ENCODE assay signal across 25 cellular contexts in genomic region chr13:31320946-31321345, GRCh38.
DNase-seq lines count a peak whose midpoint lies in the region; ATAC-seq and TF ChIP-seq lines count a peak whose summit lies in the region.
"Had no signal": no experiment of that assay in that cellular context is flagged by ENCODE, and none has a peak within 500 bp of the region (broad histone marks: within the 10 kb centered on the region; RNA-seq: fewer than 3 reads in every experiment).

No MANE protein-coding gene starts in this region.

- H3K79me2 ChIP-seq in OCI-LY1 (ENCODE audit: insufficient read depth, low read length): no peaks in the 10 kb centered on the region

- H3K27me3 Mint-ChIP-seq in activated CD8-positive, alpha-beta T cell treated with anti-CD3 and anti-CD28 coated beads for 36 hours: no peaks in the 10 kb centered on the region
- H3K27me3 Mint-ChIP-seq: CD8-positive, alpha-beta memory T cell had no signal

- intact Hi-C loops in activated CD8-positive, alpha-beta T cell treated with anti-CD3 and anti-CD28 coated beads for 36 hours (cut with micrococcal nuclease): no loop called here

- CTCF ChIA-PET in activated CD8-positive, alpha-beta T cell treated with anti-CD3 and anti-CD28 coated beads for 36 hours (lab: Charles Lee): no interaction called here

- peak overlapping the region; percentile 51 for H3K9ac ChIP-seq in OCI-LY1 (ENCODE audit: low read length)

- H3K27ac Mint-ChIP-seq in activated CD8-positive, alpha-beta T cell treated with anti-CD3 and anti-CD28 coated beads for 36 hours: no peak overlapping the region
- H3K27ac Mint-ChIP-seq: CD8-positive, alpha-beta memory T cell; HFFc6 had no signal

- H3K4me2 ChIP-seq in OCI-LY1 (ENCODE audit: low read length): peak overlapping the region; percentile 60
- H3K4me2 ChIP-seq: PC-9 had no signal

- peaks cover 19% of the 10 kb centered on the region for H3K36me3 Mint-ChIP-seq in activated CD8-positive, alpha-beta T cell treated with anti-CD3 and anti-CD28 coated beads for 36 hours (ENCODE audit: low read depth)

- H3K36me3 ChIP-seq in OCI-LY1 (ENCODE audit: insufficient read depth, low read length): no peaks in the 10 kb centered on the region
- H3K36me3 ChIP-seq: BE2C, HAP-1, MG63 had no signal

- H3F3A ChIP-seq in OCI-LY1 (ENCODE audit: insufficient read depth, low read length): no peaks in the 10 kb centered on the region; the same call in 1 of the 2 replicates

- H3K4me3 Mint-ChIP-seq in activated CD8-positive, alpha-beta T cell treated with anti-CD3 and anti-CD28 coated beads for 36 hours: no peak overlapping the region
- H3K4me3 Mint-ChIP-seq: CD14-positive monocyte; CD8-positive, alpha-beta memory T cell; HFFc6 had no signal

- H4K20me1 ChIP-seq in OCI-LY1 (ENCODE audit: insufficient read depth, low read length): no peaks in the 10 kb centered on the region

- peaks cover 38% of the 10 kb centered on the region for H3K4me1 ChIP-seq in OCI-LY1 (ENCODE audit: insufficient read depth, low read length, severe bottlenecking)
- H3K4me1 ChIP-seq: BE2C, HAP-1 had no signal

- peak overlapping the region; percentile 95 for H3K27ac ChIP-seq in OCI-LY1 (ENCODE audit: low read depth, low read length, poor library complexity, severe bottlenecking)
- H3K27ac ChIP-seq: PC-9 had no signal

- no peak for TF ChIP-seq CTCF in OCI-LY1 (IDR thresholded peaks at IDR 0.05; ENCODE audit: low read length)
- TF ChIP-seq CTCF in activated CD8-positive, alpha-beta T cell treated with anti-CD3 and anti-CD28 coated beads for 36 hours (IDR thresholded peaks at IDR 0.05): no peak

- POLR2A ChIA-PET in activated CD8-positive, alpha-beta T cell treated with anti-CD3 and anti-CD28 coated beads for 36 hours (lab: Charles Lee): no interaction called here

- peak; percentile 28 for ATAC-seq in GM18867 (IDR thresholded peaks at IDR 0.05; ENCODE audit: unreplicated experiment)
- no peak for ATAC-seq in activated CD8-positive, alpha-beta T cell treated with anti-CD3 and anti-CD28 coated beads for 36 hours
- no peak for ATAC-seq in HG03108 (IDR thresholded peaks at IDR 0.05; ENCODE audit: unreplicated experiment)

- H3K27me3 ChIP-seq in OCI-LY1 (ENCODE audit: insufficient read depth, low read length): no peaks in the 10 kb centered on the region
- H3K27me3 ChIP-seq: BE2C, MG63 had no signal

- no peaks in the 10 kb centered on the region for H3K9me2 ChIP-seq in OCI-LY1 (ENCODE audit: low read depth, low read length)

- peaks cover 2% of the 10 kb centered on the region for H3K9me3 Mint-ChIP-seq in activated CD8-positive, alpha-beta T cell treated with anti-CD3 and anti-CD28 coated beads for 36 hours
- H3K9me3 Mint-ChIP-seq: HFFc6 had no signal

- DNase-seq in germinal center (ENCODE audit: low spot score): peak; percentile 66
- no peak for DNase-seq in OCI-M1 (lab: John Stamatoyannopoulos, UW)
- no peak for DNase-seq in activated CD8-positive, alpha-beta T cell treated with anti-CD3 and anti-CD28 coated beads for 36 hours
- DNase-seq in Ammon's horn (ENCODE audit: low spot score): no peak
- DNase-seq: BE2C; CD8-positive, alpha-beta memory T cell; DMS 273 treated with DMSO at 0.1 percent for 48 hours; GOT3; HFFc6; KBM-7; MG63; NCI-H1048; NCI-H1417; NCI-H1694; NCI-H2029 treated with DMSO at 0.1 percent for 48 hours; NCI-H446 treated with DMSO at 0.1 percent for 48 hours; NCI-H82; PC-9; Right ventricle myocardium superior; T-helper 1 cell had no signal

- peaks cover 7% of the 10 kb centered on the region; the same call in 1 of the 2 replicates for H3K9me3 ChIP-seq in OCI-LY1 (ENCODE audit: low read length)
- H3K9me3 ChIP-seq: HAP-1, MG63 had no signal

- H3K4me3 ChIP-seq in OCI-LY1 (ENCODE audit: low read depth, low read length, poor library complexity, severe bottlenecking): peak overlapping the region; percentile 19
- H3K4me3 ChIP-seq: HAP-1, MG63, PC-9 had no signal

- H3K4me1 Mint-ChIP-seq in activated CD8-positive, alpha-beta T cell treated with anti-CD3 and anti-CD28 coated beads for 36 hours (ENCODE audit: low read depth): no peaks in the 10 kb centered on the region
- H3K4me1 Mint-ChIP-seq: CD14-positive monocyte; CD8-positive, alpha-beta memory T cell had no signal

- H2AFZ ChIP-seq in OCI-LY1 (ENCODE audit: low read length): peak overlapping the region; percentile 88; the same call in 1 of the 2 replicates
- H2AFZ ChIP-seq: PC-9 had no signal
